Comparison of ENCODE assay signal across 22 cellular contexts in the genomic region with DNA sequence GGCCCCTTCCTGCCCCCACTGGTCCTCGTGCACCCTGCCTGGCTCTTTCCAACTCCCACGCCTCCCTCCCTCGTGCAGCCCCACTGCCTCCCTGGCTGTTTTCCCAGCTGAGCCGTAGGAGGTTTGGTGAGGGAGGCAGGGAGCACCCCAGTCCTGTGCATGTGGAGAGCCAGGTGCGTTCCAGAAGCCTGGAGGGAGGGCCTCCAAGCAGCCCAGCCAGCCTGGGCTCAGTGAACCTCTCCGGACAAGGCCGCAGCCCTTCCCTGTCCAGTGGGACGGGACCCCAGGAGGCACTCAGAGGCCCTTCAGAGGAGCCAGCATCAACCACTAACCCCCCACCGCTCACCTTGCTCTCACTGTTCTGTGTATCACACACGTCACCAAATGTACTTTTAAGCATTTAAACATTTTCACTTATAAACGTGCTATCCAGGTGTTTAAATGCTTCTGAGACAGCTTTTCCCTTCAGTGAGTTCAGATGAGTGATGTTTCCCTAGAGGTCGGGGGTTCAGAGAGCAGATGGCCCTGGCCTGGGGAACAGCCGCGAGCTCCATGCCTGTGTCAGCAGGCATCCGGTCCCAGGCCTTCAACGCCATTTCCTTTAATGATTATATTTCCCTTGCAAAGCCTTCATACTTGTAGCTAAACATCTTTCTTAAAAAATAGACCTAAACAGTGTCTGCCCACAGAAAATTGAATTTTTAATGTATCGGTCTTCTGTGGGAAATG.
DNase-seq lines count a peak whose midpoint lies in the region; ATAC-seq and TF ChIP-seq lines count a peak whose summit lies in the region.
"Had no signal": no experiment of that assay in that cellular context is flagged by ENCODE, and none has a peak within 500 bp of the region (broad histone marks: within the 10 kb centered on the region; RNA-seq: fewer than 3 reads in every experiment).

No MANE protein-coding gene starts in this region.

- no peaks in the 10 kb centered on the region for H3K27me3 ChIP-seq in neuronal stem cell (ENCODE audit: control insufficient read depth in 3 of 3, insufficient read depth in 3 of 3, low read depth in 1 of 3, low read length in 3 of 3)
- H3K27me3 ChIP-seq in uterus: no peaks in the 10 kb centered on the region
- H3K27me3 ChIP-seq: heart right ventricle, upper lobe of left lung had no signal

- H3K27ac Mint-ChIP-seq in type B pancreatic cell: no peak overlapping the region
- H3K27ac Mint-ChIP-seq: activated CD4-positive, alpha-beta T cell treated with anti-CD3 and anti-CD28 coated beads for 36 hours; CD4-positive, alpha-beta memory T cell; dendritic cell treated with granulocyte-macrophage colony-stimulating factor and Interleukin-4, amounts not matched to agents 40 ng/mL and 50 ng/mL, for 4 days; mesothelial cell of epicardium; naive thymus-derived CD8-positive, alpha-beta T cell had no signal

- no peaks in the 10 kb centered on the region for H3K27me3 Mint-ChIP-seq in type B pancreatic cell
- H3K27me3 Mint-ChIP-seq: activated CD4-positive, alpha-beta T cell treated with anti-CD3 and anti-CD28 coated beads for 36 hours; CD4-positive, alpha-beta memory T cell; dendritic cell treated with granulocyte-macrophage colony-stimulating factor and Interleukin-4, amounts not matched to agents 40 ng/mL and 50 ng/mL, for 4 days; naive thymus-derived CD8-positive, alpha-beta T cell; stimulated activated naive CD8-positive, alpha-beta T cell treated with anti-CD3 and anti-CD28 coated beads, Interleukin-15, amount 100 ng/mL, for 72 hours had no signal

- no peak overlapping the region for H3K9ac ChIP-seq in neuronal stem cell (ENCODE audit: low read depth, low read length, poor library complexity)

- peak overlapping the region; percentile 91 for H3K14ac ChIP-seq in neuronal stem cell (ENCODE audit: low read length)

- no peak overlapping the region for H2AFZ ChIP-seq in neuronal stem cell (ENCODE audit: low read length)

- H3K36me3 Mint-ChIP-seq in type B pancreatic cell: peaks cover 32% of the 10 kb centered on the region

- H3K23ac ChIP-seq in neuronal stem cell (ENCODE audit: low read depth, low read length, poor library complexity): no peak overlapping the region

- H3K4me1 Mint-ChIP-seq in type B pancreatic cell (ENCODE audit: unreplicated experiment): no peaks in the 10 kb centered on the region
- H3K4me1 Mint-ChIP-seq: activated CD4-positive, alpha-beta T cell treated with anti-CD3 and anti-CD28 coated beads for 36 hours; CD4-positive, alpha-beta memory T cell; mesothelial cell of epicardium; stimulated activated naive CD8-positive, alpha-beta T cell treated with anti-CD3 and anti-CD28 coated beads, Interleukin-15, amount 100 ng/mL, for 72 hours had no signal

- H3K4me1 ChIP-seq in neuronal stem cell (ENCODE audit: control insufficient read depth in 2 of 2, insufficient read depth in 1 of 2, low read depth in 1 of 2, low read length in 2 of 2) (no peaks in the 10 kb centered on the region), uterus (no peaks in the 10 kb centered on the region)

- H4K91ac ChIP-seq in neuronal stem cell (ENCODE audit: low read depth, low read length, poor library complexity): no peak overlapping the region

- peaks cover 1% of the 10 kb centered on the region for H3K79me1 ChIP-seq in neuronal stem cell (ENCODE audit: low read depth, low read length)

- H3K36me3 ChIP-seq in neuronal stem cell (replicated peaks in 1 of 2; ENCODE audit: control insufficient read depth in 2 of 2, insufficient read depth in 2 of 2, low read length in 2 of 2) (peaks cover 28 to 30% of the 10 kb centered on the region in 2 donors), uterus (no peaks in the 10 kb centered on the region)

- H3K4me3 ChIP-seq in neuronal stem cell (ENCODE audit: low read length in 2 of 2) (no peak overlapping the region), uterus (no peak overlapping the region)
- H3K4me3 ChIP-seq: heart right ventricle, upper lobe of left lung had no signal

- H3K18ac ChIP-seq in neuronal stem cell (ENCODE audit: low read length): no peak overlapping the region

- H3K4me2 ChIP-seq in neuronal stem cell (ENCODE audit: insufficient read depth, low read length, poor library complexity, severe bottlenecking): no peak overlapping the region

- TF ChIP-seq CTCF in uterus (IDR thresholded peaks at IDR 0.05) (no peak), type B pancreatic cell (conservative IDR thresholded peaks at IDR 0.05) (no peak)

- H2AK5ac ChIP-seq in neuronal stem cell (ENCODE audit: low read depth, low read length): no peak overlapping the region

- no peak overlapping the region for H2BK5ac ChIP-seq in neuronal stem cell (ENCODE audit: low read length)

- no peak overlapping the region for H2BK120ac ChIP-seq in neuronal stem cell (ENCODE audit: low read depth, low read length)

- WGBS in neuronal stem cell (ENCODE audit: extremely low coverage in 2 of 2, insufficient read length in 2 of 2, insufficient replicate concordance in 1 of 2), 2 donors: no CpG with 5 or more reads among the region's 17 CpGs

- no peaks in the 10 kb centered on the region for H3K9me3 Mint-ChIP-seq in type B pancreatic cell
- H3K9me3 Mint-ChIP-seq: CD4-positive, alpha-beta memory T cell; dendritic cell treated with granulocyte-macrophage colony-stimulating factor and Interleukin-4, amounts not matched to agents 40 ng/mL and 50 ng/mL, for 4 days; stimulated activated naive CD8-positive, alpha-beta T cell treated with anti-CD3 and anti-CD28 coated beads, Interleukin-15, amount 100 ng/mL, for 72 hours had no signal

- TF ChIP-seq POLR2A in uterus (IDR thresholded peaks at IDR 0.05): no peak

- no peak overlapping the region for H3K27ac ChIP-seq in neuronal stem cell (replicated peaks; ENCODE audit: low read length)
- H3K27ac ChIP-seq in uterus: peak overlapping the region; percentile 42 to 53
- H3K27ac ChIP-seq: heart right ventricle, upper lobe of left lung had no signal

- peaks cover 8 to 10% of the 10 kb centered on the region in 2 donors for H3K9me3 ChIP-seq in neuronal stem cell (replicated peaks in 1 of 2; ENCODE audit: control insufficient read depth in 2 of 2, insufficient read depth in 1 of 2, low read depth in 1 of 2, low read length in 2 of 2)
- no peaks in the 10 kb centered on the region for H3K9me3 ChIP-seq in uterus
- H3K9me3 ChIP-seq: upper lobe of left lung had no signal

- no peak overlapping the region for H2BK12ac ChIP-seq in neuronal stem cell (ENCODE audit: low read length)

- no peak overlapping the region for H3K4ac ChIP-seq in neuronal stem cell (ENCODE audit: low read length)

- no peak overlapping the region for H4K8ac ChIP-seq in neuronal stem cell (ENCODE audit: low read depth, low read length)

- intact Hi-C loops in left ventricle myocardium superior (cut with micrococcal nuclease): no loop called here
- intact Hi-C loops in cardiac septum (cut with DNase I): no loop called here
- intact Hi-C loops in head of caudate nucleus (cut with DNase I): no loop called here
- intact Hi-C loops in uterus (cut with DNase I; ENCODE audit: low total_unique reads): no loop called here

- ATAC-seq in left ventricle myocardium superior: peak; percentile 26
- ATAC-seq in HG02610 (IDR thresholded peaks at IDR 0.05; ENCODE audit: unreplicated experiment): no peak
- ATAC-seq: activated CD4-positive, alpha-beta T cell treated with anti-CD3 and anti-CD28 coated beads for 36 hours; left colon; naive thymus-derived CD8-positive, alpha-beta T cell; sciatic nerve; stimulated activated naive CD8-positive, alpha-beta T cell treated with anti-CD3 and anti-CD28 coated beads, Interleukin-15, amount 100 ng/mL, for 72 hours had no signal

- no peak overlapping the region for H3K4me3 Mint-ChIP-seq in type B pancreatic cell
- H3K4me3 Mint-ChIP-seq: activated CD4-positive, alpha-beta T cell treated with anti-CD3 and anti-CD28 coated beads for 36 hours; CD4-positive, alpha-beta memory T cell; dendritic cell treated with granulocyte-macrophage colony-stimulating factor and Interleukin-4, amounts not matched to agents 40 ng/mL and 50 ng/mL, for 4 days; mesothelial cell of epicardium; naive thymus-derived CD8-positive, alpha-beta T cell; stimulated activated naive CD8-positive, alpha-beta T cell treated with anti-CD3 and anti-CD28 coated beads, Interleukin-15, amount 100 ng/mL, for 72 hours had no signal

- DNase-seq in left ventricle myocardium superior (no peak), cardiac septum (ENCODE audit: low spot score) (no peak), head of caudate nucleus (peak in 29 of 42 donors; percentile 17 to 75 (median 41)), neuronal stem cell (ENCODE audit: low spot score) (no peak), uterus (peak; percentile 62 to 72), type B pancreatic cell (ENCODE audit: extremely low spot score, unreplicated experiment) (no peak)
- DNase-seq in activated effector memory CD4-positive, alpha-beta T cell treated with Interleukin-2 at 50 U/mL for 16 hours: no peak
- DNase-seq: activated CD4-positive, alpha-beta T cell treated with anti-CD3 and anti-CD28 coated beads for 36 hours; activated naive CD4-positive, alpha-beta T cell treated with Interleukin-2 at 50 U/mL for 16 hours; activated T-cell treated with anti-CD3 and anti-CD28 coated beads, Interleukin-2, amount 50 U/mL, for 48 hours; CD4-positive, alpha-beta memory T cell; heart right ventricle; Karpas-422; left colon; naive thymus-derived CD8-positive, alpha-beta T cell; NCI-H187; stimulated activated naive CD8-positive, alpha-beta T cell treated with anti-CD3 and anti-CD28 coated beads, Interleukin-15, amount 100 ng/mL, for 72 hours; upper lobe of left lung had no signal

- H2BK15ac ChIP-seq in neuronal stem cell (ENCODE audit: low read length): no peak overlapping the region

Comparison
In these comparisons a context has a peak if more than half of its experiments do, and no peak if none do; other contexts are left out.
1. DNase-seq: peak in head of caudate nucleus (29 of 42) and uterus (2 of 2); none in left ventricle myocardium superior (single experiment), cardiac septum (single experiment), neuronal stem cell (single experiment), type B pancreatic cell (single experiment) and activated effector memory CD4-positive, alpha-beta T cell treated with Interleukin-2 at 50 U/mL for 16 hours (single experiment).